In the genomic region with DNA sequence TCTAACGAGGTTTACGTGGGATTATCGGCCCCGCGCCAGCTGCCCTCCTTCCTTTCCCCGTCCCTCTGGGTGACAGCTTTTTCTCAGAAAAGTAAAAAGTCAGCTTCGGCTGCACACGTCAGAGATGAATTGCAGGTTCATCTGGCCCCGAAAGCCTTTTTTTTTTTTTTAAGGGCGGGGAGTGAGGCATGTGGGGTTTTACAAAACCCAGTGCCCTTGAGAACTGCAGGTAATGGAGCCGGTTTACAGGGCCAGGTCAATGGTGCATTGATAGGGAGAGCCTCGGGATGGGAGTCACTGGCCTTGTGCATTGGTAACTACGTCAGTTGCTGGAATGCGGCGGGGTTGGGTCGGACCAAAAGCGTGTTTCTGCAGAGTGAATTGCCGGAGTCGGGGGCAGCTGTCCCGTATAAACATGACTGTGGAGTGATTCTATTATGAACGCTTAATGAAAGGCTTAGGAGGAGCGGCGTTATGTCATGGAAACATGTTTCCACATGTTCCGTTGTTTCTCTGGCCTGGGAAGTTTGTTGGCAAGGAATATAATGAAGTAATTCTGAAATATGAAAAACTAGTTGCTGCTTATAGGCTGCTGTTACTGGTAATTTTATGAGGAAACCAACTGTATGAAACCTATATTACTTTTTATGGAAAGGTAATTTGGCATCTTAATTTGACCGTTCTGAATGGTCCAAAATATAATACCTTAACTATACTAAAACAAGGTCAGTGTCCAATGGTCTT, we compare ENCODE assay signal across 8 cellular contexts. TPM values are rescaled to one million over a fixed set of nuclear protein-coding genes. Genes with fewer than 3 reads are reported as not detected.
DNase-seq lines count a peak whose midpoint lies in the region; ATAC-seq and TF ChIP-seq lines count a peak whose summit lies in the region.

No MANE protein-coding gene starts in this region.

- peak overlapping the region in 2 of 4 donors; percentile 4 to 78 for H3K27ac ChIP-seq in upper lobe of left lung

- DNase-seq in COLO668 (lab: John Stamatoyannopoulos, UW; ENCODE audit: unreplicated experiment) (peak; percentile 54), GM19238 (ENCODE audit: insufficient read length, low spot score) (peak; percentile 21), HuH-7 (ENCODE audit: low spot score) (peak; percentile 28), T-helper 17 cell (no peak), mucosa of descending colon (peak; percentile 54 to 62 (median 62)), upper lobe of left lung (peak in 1 of 2 donors; percentile 61)

- no peak for TF ChIP-seq EP300 in upper lobe of left lung (IDR thresholded peaks at IDR 0.05)

- H3K4me1 Mint-ChIP-seq in T-helper 17 cell, result peaks cover 16% of the 10 kb centered on the region

- H3K27ac Mint-ChIP-seq in T-helper 17 cell, result peak overlapping the region; percentile 80

- H3K4me3 ChIP-seq in mucosa of descending colon, result peak overlapping the region; percentile 15
- H3K4me3 ChIP-seq in upper lobe of left lung, result peak overlapping the region; percentile 60 to 77 (median 70)

- H3K36me3 ChIP-seq in mucosa of descending colon (ENCODE audit: low read depth) (no peaks in the 10 kb centered on the region), upper lobe of left lung (no peaks in the 10 kb centered on the region)

- intact Hi-C loops in mucosa of descending colon (cut with DNase I, micrococcal nuclease), result no loop called here

- peak overlapping the region; percentile 97 for H3K4me3 Mint-ChIP-seq in T-helper 17 cell

- H3K36me3 Mint-ChIP-seq in T-helper 17 cell (ENCODE audit: low read depth), result no peaks in the 10 kb centered on the region

- H3K4me1 ChIP-seq in mucosa of descending colon (ENCODE audit: low read depth) (no peaks in the 10 kb centered on the region), upper lobe of left lung (peaks cover 0 to 21% (median 11%) of the 10 kb centered on the region in 4 donors)

- H3K9me3 ChIP-seq in T-helper 17 cell (ENCODE audit: control insufficient read depth, low read length, poor library complexity, severe bottlenecking) (no peaks in the 10 kb centered on the region), mucosa of descending colon (no peaks in the 10 kb centered on the region), upper lobe of left lung (no peaks in the 10 kb centered on the region)

- no peak for TF ChIP-seq CTCF in mucosa of descending colon (IDR thresholded peaks at IDR 0.05)
- TF ChIP-seq CTCF in upper lobe of left lung (IDR thresholded peaks at IDR 0.05), result no peak

- no peaks in the 10 kb centered on the region for H3K27me3 ChIP-seq in upper lobe of left lung

- 16 to 22% methylated on average over 25 of the region's 25 CpGs for WGBS in upper lobe of left lung, 2 donors

- no peak for TF ChIP-seq POLR2A in upper lobe of left lung (IDR thresholded peaks at IDR 0.05)

- H3K27me3 Mint-ChIP-seq in T-helper 17 cell, result peaks cover 57% of the 10 kb centered on the region

- ATAC-seq in T-helper 17 cell, result peak; percentile 36
- peak; percentile 92 for ATAC-seq in esophagus mucosa
- peak; percentile 55 for ATAC-seq in mucosa of descending colon
- peak; percentile 76 to 78 for ATAC-seq in upper lobe of left lung (ENCODE audit: low FRiP score in 2 of 2)
- no peak for ATAC-seq in GM18520 (IDR thresholded peaks at IDR 0.05; ENCODE audit: unreplicated experiment)

RNA-seq across cellular contexts. Expression of a gene that starts 1.1 kb away (rescaled TPM):
- not detected for total RNA-seq in T-helper 17 cell
- total RNA-seq in esophagus mucosa, result 35.5 TPM
- 10 to 100 TPM in 1 of 3 donors, 1 to 10 TPM in 2; 2.2 to 10.2 (median 3.6) TPM for total RNA-seq in mucosa of descending colon
- 1 to 10 TPM; 1.3 to 7.7 (median 2.5) TPM for total RNA-seq in upper lobe of left lung

RNA-seq across cellular contexts. Expression of a gene that starts 53.0 kb away (rescaled TPM):
- total RNA-seq in T-helper 17 cell, result not detected
- total RNA-seq in esophagus mucosa, result not detected
- not detected for total RNA-seq in mucosa of descending colon
- not detected for total RNA-seq in upper lobe of left lung

Comparison
In these comparisons a context has a peak if more than half of its experiments do, and no peak if none do; other contexts are left out.
1. DNase-seq: peak in COLO668 (single experiment), GM19238 (single experiment), HuH-7 (single experiment) and mucosa of descending colon (3 of 3); none in T-helper 17 cell (0 of 3).